9 cellular contexts compared by ENCODE assay signal in the genomic region with DNA sequence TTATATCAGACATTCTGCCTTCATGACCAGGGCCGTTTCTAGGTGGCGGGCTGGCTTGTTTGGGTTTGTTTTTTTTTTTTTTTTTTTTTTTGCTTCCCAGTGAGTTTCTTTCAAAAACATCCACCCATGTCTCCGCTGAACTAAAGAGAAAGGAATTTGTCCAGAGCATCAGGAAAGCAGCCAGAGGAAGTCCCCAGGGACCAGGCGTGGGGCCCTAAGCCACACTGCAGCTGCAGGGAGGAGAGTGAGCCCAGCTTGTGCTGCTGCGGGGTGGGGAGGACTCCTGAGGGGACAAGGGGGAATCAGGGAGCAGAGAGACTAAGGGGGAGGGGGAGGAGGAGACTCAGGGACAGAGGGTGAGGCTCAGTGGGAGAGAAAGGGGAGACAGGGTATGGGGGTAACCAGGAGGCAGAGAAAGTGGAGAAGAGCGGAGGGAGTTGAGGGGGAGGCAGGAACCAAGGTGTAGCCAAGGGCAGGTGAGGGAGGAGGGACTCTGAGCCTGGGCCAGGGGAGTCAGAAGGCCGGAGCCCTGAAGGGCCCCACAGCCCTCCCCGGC. TPM values are rescaled to one million over a fixed set of nuclear protein-coding genes. Genes with fewer than 3 reads are reported as not detected.
DNase-seq lines count a peak whose midpoint lies in the region; ATAC-seq, FAIRE-seq and TF ChIP-seq lines count a peak whose summit lies in the region.
"Had no signal": no experiment of that assay in that cellular context is flagged by ENCODE, and none has a peak within 500 bp of the region (broad histone marks: within the 10 kb centered on the region; RNA-seq: fewer than 3 reads in every experiment).

No MANE protein-coding gene starts in this region.

- no peak for TF ChIP-seq RAD21 in H1 (IDR thresholded peaks at IDR 0.05 in 1 of 2, conservative IDR thresholded peaks at IDR 0.05 in 1 of 2; ENCODE audit: low read depth in 2 of 2, low read length in 2 of 2)

- CTCF ChIA-PET in H1 (lab: Charles Lee; ENCODE audit: partially characterized antibody): interaction anchor here (1.0 to 18.1 kb wide), 6 partner anchors 6 to 189 kb away, joined by 3 to 353 read pairs (median 34); a partner anchor contains a TSS

- H3K27me3 Mint-ChIP-seq in activated naive CD8-positive, alpha-beta T cell treated with anti-CD3 and anti-CD28 coated beads, Interleukin-2, amount 50 U/mL, for 24 hours: no peaks in the 10 kb centered on the region

- no peaks in the 10 kb centered on the region for H3K79me2 ChIP-seq in H1 (ENCODE audit: control insufficient read depth in 1 of 2, insufficient read depth in 2 of 2, low read length in 2 of 2)

- H3K4me3 Mint-ChIP-seq in activated naive CD8-positive, alpha-beta T cell treated with anti-CD3 and anti-CD28 coated beads, Interleukin-2, amount 50 U/mL, for 24 hours: no peak overlapping the region
- H3K4me3 Mint-ChIP-seq: T-helper 1 cell treated with Interleukin-12 subunit alpha and Interleukin-12 subunit beta and Interleukin-4 antibody, amounts not matched to agents 30 μg/mL and 1 μg/mL, for 36 hours had no signal

- POLR2A ChIA-PET in H1 (lab: Charles Lee; ENCODE audit: partially characterized antibody): interaction anchor here (1.4 to 4.6 kb wide), 2 partner anchors 9 to 115 kb away, joined by 3 to 19 read pairs; a partner anchor contains a TSS

- H3K27ac Mint-ChIP-seq in activated naive CD8-positive, alpha-beta T cell treated with anti-CD3 and anti-CD28 coated beads, Interleukin-2, amount 50 U/mL, for 24 hours: no peak overlapping the region
- H3K27ac Mint-ChIP-seq: T-helper 1 cell treated with Interleukin-12 subunit alpha and Interleukin-12 subunit beta and Interleukin-4 antibody, amounts not matched to agents 30 μg/mL and 1 μg/mL, for 36 hours had no signal

- H3K4me3 ChIP-seq in H1 (ENCODE audit: extremely low read depth in 1 of 4, insufficient read depth in 2 of 4, low read depth in 3 of 4, low read length in 4 of 4) (no peak overlapping the region), ovary (no peak overlapping the region)

- no peak overlapping the region for H3K56ac ChIP-seq in H1 (replicated peaks; ENCODE audit: insufficient read length, low read depth, low read length)

- H2BK12ac ChIP-seq in H1 (ENCODE audit: low read depth, low read length): 0 out of 2 replicates have a peak overlapping the region, but pooled peaks have one; percentile 50

- TF ChIP-seq CTCF in H1 (IDR thresholded peaks at IDR 0.05; ENCODE audit: control extremely low read depth in 1 of 3, insufficient read depth in 1 of 3, low read depth in 1 of 3, low read length in 3 of 3) (no peak), ovary (IDR thresholded peaks at IDR 0.05) (no peak), omental fat pad (IDR thresholded peaks at IDR 0.05) (no peak)

- H3K9me3 Mint-ChIP-seq in activated naive CD8-positive, alpha-beta T cell treated with anti-CD3 and anti-CD28 coated beads, Interleukin-2, amount 50 U/mL, for 24 hours: no peaks in the 10 kb centered on the region
- H3K9me3 Mint-ChIP-seq: T-helper 1 cell treated with Interleukin-12 subunit alpha and Interleukin-12 subunit beta and Interleukin-4 antibody, amounts not matched to agents 30 μg/mL and 1 μg/mL, for 36 hours had no signal

- TF ChIP-seq POLR2A in H1 (IDR thresholded peaks at IDR 0.05; ENCODE audit: control extremely low read depth in 1 of 2, low read depth in 2 of 2, low read length in 2 of 2) (no peak), ovary (IDR thresholded peaks at IDR 0.05) (no peak)

- H3K27me3 ChIP-seq in H1 (replicated peaks in 1 of 4; ENCODE audit: control insufficient read depth in 3 of 4, extremely low read depth in 1 of 4, insufficient read depth in 3 of 4, low read length in 3 of 4) (peaks cover 0 to 3% (median under 1%) of the 10 kb centered on the region in 4 experiments; a peak in 2 of 7 replicates), ovary (no peaks in the 10 kb centered on the region)

- H2BK20ac ChIP-seq in H1 (ENCODE audit: low read length): no peak overlapping the region

- H3K23me2 ChIP-seq in H1 (ENCODE audit: low read depth, low read length): no peaks in the 10 kb centered on the region

- H2AK5ac ChIP-seq in H1 (ENCODE audit: low read depth, low read length): no peak overlapping the region

- no peaks in the 10 kb centered on the region for H4K20me1 ChIP-seq in H1 (replicated peaks in 1 of 2; ENCODE audit: control insufficient read depth in 1 of 2, insufficient read depth in 2 of 2, low read length in 2 of 2)

- no peak overlapping the region for H3K4ac ChIP-seq in H1 (replicated peaks; ENCODE audit: insufficient read length, low read depth, low read length)

- H3K36me3 Mint-ChIP-seq in activated naive CD8-positive, alpha-beta T cell treated with anti-CD3 and anti-CD28 coated beads, Interleukin-2, amount 50 U/mL, for 24 hours (ENCODE audit: low read depth): no peaks in the 10 kb centered on the region

- no peak for TF ChIP-seq EP300 in H1 (IDR thresholded peaks at IDR 0.05; ENCODE audit: borderline replicate concordance in 1 of 2, low read depth in 2 of 2, low read length in 2 of 2)
- TF ChIP-seq EP300 in ovary (IDR thresholded peaks at IDR 0.05): no peak

- ATAC-seq in activated naive CD8-positive, alpha-beta T cell treated with anti-CD3 and anti-CD28 coated beads, Interleukin-2, amount 50 U/mL, for 24 hours: no peak
- no peak for ATAC-seq in omental fat pad (ENCODE audit: low FRiP score)

- peak overlapping the region; percentile 34 for H4K91ac ChIP-seq in H1 (replicated peaks; ENCODE audit: insufficient read length, low read length)

- no peak overlapping the region for H2BK120ac ChIP-seq in H1 (replicated peaks; ENCODE audit: low read depth, low read length)

- H4K8ac ChIP-seq in H1 (ENCODE audit: extremely low read depth, insufficient read depth, low read length): no peak overlapping the region

- no peak for FAIRE-seq in H1 (lab: Jason Lieb, UNC)

- no peaks in the 10 kb centered on the region for H3K36me3 ChIP-seq in H1 (ENCODE audit: control insufficient read depth in 2 of 4, insufficient read depth in 4 of 4, low read length in 3 of 4)
- no peaks in the 10 kb centered on the region for H3K36me3 ChIP-seq in ovary

- H2AFZ ChIP-seq in H1 (ENCODE audit: low read length): no peak overlapping the region

- H3K79me1 ChIP-seq in H1 (ENCODE audit: low read depth, low read length): no peaks in the 10 kb centered on the region

- H3K9ac ChIP-seq in H1 (replicated peaks in 1 of 4; ENCODE audit: extremely low read depth in 1 of 4, low read depth in 3 of 4, low read length in 3 of 4): no peak overlapping the region

- H3K27ac ChIP-seq in H1 (ENCODE audit: low read depth, low read length): no peak overlapping the region
- peak overlapping the region; percentile 56 to 71 for H3K27ac ChIP-seq in ovary

- no peak overlapping the region for H4K5ac ChIP-seq in H1 (ENCODE audit: insufficient read length, low read depth, low read length)

- H3K4me1 ChIP-seq in H1 (replicated peaks in 1 of 4; ENCODE audit: control insufficient read depth in 3 of 4, insufficient read depth in 4 of 4, low read length in 3 of 4) (peaks cover 3 to 35% (median 26%) of the 10 kb centered on the region in 4 experiments), ovary (ENCODE audit: insufficient read depth) (peaks cover 19% of the 10 kb centered on the region)

- H3K14ac ChIP-seq in H1 (ENCODE audit: insufficient read length): no peak overlapping the region

- WGBS in H1 (ENCODE audit: extremely low coverage in 1 of 2, insufficient coverage in 1 of 2, insufficient read length in 1 of 2, insufficient replicate concordance in 2 of 2, low coverage in 1 of 2, low lambda C conversion rate in 2 of 2, missing lambda C conversion rate in 1 of 2), 2 experiments: 58% methylated on average over 5 of the region's 8 CpGs; no CpG with 5 or more reads in 1 of the 2 experiments
- WGBS in ovary, 3 donors: 20 to 26% (median 25%) methylated on average over 8 of the region's 8 CpGs

- peak; percentile 68 for DNase-seq in COLO668 (lab: John Stamatoyannopoulos, UW; ENCODE audit: unreplicated experiment)
- peak; percentile 82 for DNase-seq in NCI-H2107 treated with DMSO at 0.1 percent for 48 hours (lab: John Stamatoyannopoulos, UW; ENCODE audit: unreplicated experiment)
- no peak for DNase-seq in H1 (ENCODE audit: low read depth in 1 of 2, low spot score in 2 of 2)
- peak; percentile 81 to 92 (median 90) for DNase-seq in ovary
- DNase-seq in activated naive CD4-positive, alpha-beta T cell (lab: John Stamatoyannopoulos, UW): no peak
- no peak for DNase-seq in activated naive CD8-positive, alpha-beta T cell treated with anti-CD3 and anti-CD28 coated beads, Interleukin-2, amount 50 U/mL, for 24 hours
- DNase-seq in omental fat pad (ENCODE audit: low spot score): no peak
- no peak for DNase-seq in iPS-NIHi7 (ENCODE audit: extremely low spot score)

- no peak overlapping the region; the same call in 1 of the 2 replicates for H3K18ac ChIP-seq in H1 (ENCODE audit: extremely low read depth, low read length)

- no peak overlapping the region for H3K4me2 ChIP-seq in H1 (ENCODE audit: insufficient read depth in 1 of 2, low read depth in 2 of 2, low read length in 2 of 2)

- H2BK15ac ChIP-seq in H1 (ENCODE audit: low read length): peak overlapping the region; percentile 81; the same call in 1 of the 2 replicates

- intact Hi-C loops in ovary (cut with DNase I): loop anchor here in 2 of 4 donors (10.0 kb wide), 2 partner anchors 343 to 363 kb away; no protein-coding TSS in a partner anchor

- H3K23ac ChIP-seq in H1 (ENCODE audit: insufficient read length): no peak overlapping the region

- H3K9me3 ChIP-seq in H1 (ENCODE audit: insufficient read depth in 2 of 2, low read depth in 1 of 2, low read length in 1 of 2) (no peaks in the 10 kb centered on the region; a peak in 1 of 4 replicates), ovary (no peaks in the 10 kb centered on the region)

- H2BK5ac ChIP-seq in H1 (ENCODE audit: low read depth, low read length): no peak overlapping the region

- peaks cover 59% of the 10 kb centered on the region for H3K4me1 Mint-ChIP-seq in activated naive CD8-positive, alpha-beta T cell treated with anti-CD3 and anti-CD28 coated beads, Interleukin-2, amount 50 U/mL, for 24 hours

TF ChIP-seq in H1, 55 proteins besides CTCF, POLR2A, EP300 and RAD21 (continues in another document):
- TF ChIP-seq SIX5 (IDR thresholded peaks at IDR 0.05; ENCODE audit: low read depth, low read length): no peak
- TF ChIP-seq JUN (IDR thresholded peaks at IDR 0.05; ENCODE audit: low read depth, low read length): no peak
- TF ChIP-seq KDM1A (IDR thresholded peaks at IDR 0.05; ENCODE audit: borderline replicate concordance, low read length): no peak

RNA-seq across cellular contexts. Expression of a gene that starts 49.5 kb away (rescaled TPM):
- total RNA-seq in H1 (2021; fragmentation: NEBNext Ultra II Directional; extraction: Animal tissue kit (Norgen Biotek cat#: 25700)): 1.9 and 3.3 TPM in 2 replicates
- polyA plus RNA-seq in H1 (2011; rRNA removed) (7.2 and 7.5 TPM in 2 replicates), ovary (1,000 to 10,000 TPM in 1 of 2 donors, 10 to 100 TPM in 1; 30.1 to 1,902 TPM)
- 6.9 TPM for polyA plus RNA-seq in H1 (2011; cell fraction: cytosol; rRNA removed)
- 7.1 TPM for polyA plus RNA-seq in H1 (2011; cell fraction: nucleus; rRNA removed)
- 3.6 to 5.9 TPM (median 4.9 TPM) in 4 replicates for polyA plus RNA-seq in H1 (2012, experiment 1 of 2)
- 4.9 TPM for polyA plus RNA-seq in H1 (2012, experiment 2 of 2)
- 2.0 TPM for polyA plus RNA-seq in H1 (2013, experiment 1 of 2)
- polyA plus RNA-seq in H1 (2013, experiment 2 of 2): 2.0 TPM
- polyA minus RNA-seq in H1 (2011; rRNA and poly(A)+ RNA removed): 6.3 and 7.6 TPM in 2 replicates
- polyA minus RNA-seq in H1 (2011; cell fraction: cytosol; rRNA and poly(A)+ RNA removed): 4.3 TPM
- 2.8 TPM for polyA minus RNA-seq in H1 (2011; cell fraction: nucleus; rRNA and poly(A)+ RNA removed)
- total RNA-seq in ovary (10 to 100 TPM; 19.9 to 61.3 (median 32.3) TPM), omental fat pad (1 to 10 TPM; 1.3 to 4.8 (median 1.4) TPM)

Comparison
In these comparisons a context has a peak if more than half of its experiments do, and no peak if none do; other contexts are left out.
1. DNase-seq: peak in COLO668 (single experiment), NCI-H2107 treated with DMSO at 0.1 percent for 48 hours (single experiment) and ovary (5 of 5); none in H1 (0 of 2), activated naive CD4-positive, alpha-beta T cell (0 of 4), activated naive CD8-positive, alpha-beta T cell treated with anti-CD3 and anti-CD28 coated beads, Interleukin-2, amount 50 U/mL, for 24 hours (single experiment), omental fat pad (single experiment) and iPS-NIHi7 (single experiment).